In the genomic region with DNA sequence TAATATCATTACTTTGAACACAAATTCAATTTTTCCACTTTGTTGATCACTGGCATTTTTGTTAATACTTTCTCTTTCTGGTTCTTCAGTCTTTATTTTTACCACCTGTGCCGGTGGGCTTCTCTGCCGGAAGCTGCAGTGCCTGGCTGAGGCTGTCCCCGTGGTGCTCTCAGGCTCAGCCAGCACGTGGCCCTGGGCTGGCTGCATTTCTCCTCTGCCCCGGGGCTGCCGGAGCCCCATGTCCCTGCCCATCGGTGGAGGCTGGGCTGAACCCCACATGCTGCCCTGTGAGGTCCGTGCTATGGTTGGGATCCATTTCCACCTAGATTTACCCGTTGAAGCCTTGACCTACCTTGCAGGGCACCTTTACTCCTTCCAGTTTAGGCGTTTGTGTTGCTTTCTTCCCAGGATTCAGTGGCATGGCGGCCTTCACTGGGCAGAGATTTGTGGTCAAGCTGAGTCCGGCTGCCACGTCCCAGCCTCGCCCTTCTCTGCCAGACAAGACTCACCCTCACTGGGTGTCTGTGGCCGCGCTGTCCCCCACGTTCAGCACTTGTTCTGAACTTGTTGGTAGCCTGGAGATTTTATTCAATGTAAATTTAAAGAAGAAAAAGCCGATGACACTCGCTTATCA, we compare ENCODE assay signal across 25 cellular contexts. TPM values are rescaled to one million over a fixed set of nuclear protein-coding genes. Genes with fewer than 3 reads are reported as not detected.
DNase-seq lines count a peak whose midpoint lies in the region; ATAC-seq and TF ChIP-seq lines count a peak whose summit lies in the region.
"Had no signal": no experiment of that assay in that cellular context is flagged by ENCODE, and none has a peak within 500 bp of the region (broad histone marks: within the 10 kb centered on the region; RNA-seq: fewer than 3 reads in every experiment).

No MANE protein-coding gene starts in this region.

- no peak for TF ChIP-seq CTCF in WTC11 (IDR thresholded peaks at IDR 0.05)
- TF ChIP-seq CTCF in upper lobe of right lung (IDR thresholded peaks at IDR 0.05) = no peak

- intact Hi-C loops in activated CD4-positive, alpha-beta T cell treated with anti-CD3 and anti-CD28 coated beads, Interleukin-2, amount 10 ng/mL, durations not matched to agents 24 days and 14 days (cut with micrococcal nuclease) = no loop called here
- intact Hi-C loops in activated CD4-positive, alpha-beta T cell treated with anti-CD3 and anti-CD28 coated beads for 36 hours (cut with DNase I, micrococcal nuclease) = no loop called here
- intact Hi-C loops in upper lobe of right lung (cut with DNase I) = no loop called here

- no peak overlapping the region for H3K27ac Mint-ChIP-seq in activated CD4-positive, alpha-beta T cell treated with anti-CD3 and anti-CD28 coated beads, Interleukin-2, amount 10 ng/mL, durations not matched to agents 24 days and 14 days
- H3K27ac Mint-ChIP-seq in activated CD4-positive, alpha-beta T cell treated with anti-CD3 and anti-CD28 coated beads for 36 hours = no peak overlapping the region
- no peak overlapping the region for H3K27ac Mint-ChIP-seq in WTC11
- H3K27ac Mint-ChIP-seq in naive B cell = peak overlapping the region in 3 of 6 donors; percentile 26 to 47 (median 42)
- no peak overlapping the region for H3K27ac Mint-ChIP-seq in activated CD8-positive, alpha-beta memory T cell treated with anti-CD3 and anti-CD28 coated beads, Interleukin-2, amount 10 ng/mL, durations not matched to agents 7 days and 5 days
- H3K27ac Mint-ChIP-seq: activated CD8-positive, alpha-beta T cell treated with anti-CD3 and anti-CD28 coated beads for 36 hours; natural killer cell had no signal

- H3K9me3 ChIP-seq in upper lobe of right lung = no peaks in the 10 kb centered on the region
- H3K9me3 ChIP-seq: BE2C, tibial nerve had no signal

- peak; percentile 18 for DNase-seq in activated CD4-positive, alpha-beta T cell treated with anti-CD3 and anti-CD28 coated beads, Interleukin-2, amount 10 ng/mL, durations not matched to agents 24 days and 14 days
- DNase-seq in activated CD4-positive, alpha-beta T cell treated with anti-CD3 and anti-CD28 coated beads for 36 hours = no peak
- no peak for DNase-seq in WTC11 (ENCODE audit: low spot score)
- peak; percentile 41 for DNase-seq in naive B cell
- DNase-seq in upper lobe of right lung = no peak
- no peak for DNase-seq in SKM-1 treated with dmso at 0.1 percent for 144 hours (lab: John Stamatoyannopoulos, UW; ENCODE audit: unreplicated experiment)
- no peak for DNase-seq in activated CD8-positive, alpha-beta memory T cell treated with anti-CD3 and anti-CD28 coated beads, Interleukin-2, amount 10 ng/mL, durations not matched to agents 7 days and 5 days
- DNase-seq: 8988T; activated CD4-positive, CD25-positive, alpha-beta regulatory T cell; activated CD8-positive, alpha-beta T cell treated with anti-CD3 and anti-CD28 coated beads for 36 hours; activated naive CD4-positive, alpha-beta T cell; activated T-cell treated with anti-CD3 and anti-CD28 coated beads, Interleukin-2, amount 50 U/mL, for 1 hour; BE2C; Caco-2; caudate nucleus; dorsolateral prefrontal cortex; heart left ventricle; left colon; natural killer cell; NCI-H1417; NCI-H2107; Peyer's patch; T1000 had no signal

- H3K27ac ChIP-seq in upper lobe of right lung = no peak overlapping the region
- H3K27ac ChIP-seq: dorsolateral prefrontal cortex, heart left ventricle, Peyer's patch had no signal

- no peaks in the 10 kb centered on the region for H3K36me3 Mint-ChIP-seq in activated CD4-positive, alpha-beta T cell treated with anti-CD3 and anti-CD28 coated beads, Interleukin-2, amount 10 ng/mL, durations not matched to agents 24 days and 14 days (ENCODE audit: low read depth)
- peaks cover 5% of the 10 kb centered on the region for H3K36me3 Mint-ChIP-seq in activated CD4-positive, alpha-beta T cell treated with anti-CD3 and anti-CD28 coated beads for 36 hours (ENCODE audit: low read depth)
- H3K36me3 Mint-ChIP-seq in WTC11 = peaks cover 15% of the 10 kb centered on the region
- peaks cover 5 to 24% of the 10 kb centered on the region in 2 donors for H3K36me3 Mint-ChIP-seq in naive B cell
- peaks cover 5% of the 10 kb centered on the region for H3K36me3 Mint-ChIP-seq in activated CD8-positive, alpha-beta memory T cell treated with anti-CD3 and anti-CD28 coated beads, Interleukin-2, amount 10 ng/mL, durations not matched to agents 7 days and 5 days

- H3K27me3 Mint-ChIP-seq in activated CD4-positive, alpha-beta T cell treated with anti-CD3 and anti-CD28 coated beads, Interleukin-2, amount 10 ng/mL, durations not matched to agents 24 days and 14 days = peaks cover 9% of the 10 kb centered on the region
- peaks cover 12% of the 10 kb centered on the region for H3K27me3 Mint-ChIP-seq in activated CD4-positive, alpha-beta T cell treated with anti-CD3 and anti-CD28 coated beads for 36 hours
- H3K27me3 Mint-ChIP-seq in WTC11 (ENCODE audit: low read depth) (peaks cover 20% of the 10 kb centered on the region), naive B cell (no peaks in the 10 kb centered on the region)
- peaks cover 22% of the 10 kb centered on the region for H3K27me3 Mint-ChIP-seq in activated CD8-positive, alpha-beta memory T cell treated with anti-CD3 and anti-CD28 coated beads, Interleukin-2, amount 10 ng/mL, durations not matched to agents 7 days and 5 days
- H3K27me3 Mint-ChIP-seq: activated CD8-positive, alpha-beta T cell treated with anti-CD3 and anti-CD28 coated beads for 36 hours had no signal

- H3K4me1 ChIP-seq in upper lobe of right lung = peaks cover 6% of the 10 kb centered on the region
- H3K4me1 ChIP-seq: BE2C, Caco-2, Peyer's patch had no signal

- no peak for ATAC-seq in activated CD4-positive, alpha-beta T cell treated with anti-CD3 and anti-CD28 coated beads for 36 hours
- ATAC-seq in WTC11 (peak; percentile 32; the same call in 1 of the 2 replicates), naive B cell (ENCODE audit: low read depth in 2 of 2) (peak; percentile 96), upper lobe of right lung (peak; percentile 16), GM18909 (IDR thresholded peaks at IDR 0.05; ENCODE audit: poor library complexity, unreplicated experiment) (no peak)
- no peak for ATAC-seq in activated CD8-positive, alpha-beta memory T cell treated with anti-CD3 and anti-CD28 coated beads, Interleukin-2, amount 10 ng/mL, durations not matched to agents 7 days and 5 days
- ATAC-seq: activated CD8-positive, alpha-beta T cell treated with anti-CD3 and anti-CD28 coated beads for 36 hours; heart left ventricle; left colon; natural killer cell had no signal

- H3K4me3 ChIP-seq in upper lobe of right lung = no peak overlapping the region
- H3K4me3 ChIP-seq: dorsolateral prefrontal cortex, heart left ventricle, Peyer's patch, tibial nerve had no signal

- no peaks in the 10 kb centered on the region for H3K36me3 ChIP-seq in upper lobe of right lung
- H3K36me3 ChIP-seq: BE2C, heart left ventricle, Peyer's patch, tibial nerve had no signal

- H3K4me1 Mint-ChIP-seq in activated CD4-positive, alpha-beta T cell treated with anti-CD3 and anti-CD28 coated beads, Interleukin-2, amount 10 ng/mL, durations not matched to agents 24 days and 14 days = peaks cover 9% of the 10 kb centered on the region
- H3K4me1 Mint-ChIP-seq in activated CD4-positive, alpha-beta T cell treated with anti-CD3 and anti-CD28 coated beads for 36 hours = peaks cover 3% of the 10 kb centered on the region
- H3K4me1 Mint-ChIP-seq in WTC11 (no peaks in the 10 kb centered on the region), naive B cell (peaks cover 10 to 15% (median 12%) of the 10 kb centered on the region in 3 donors)
- H3K4me1 Mint-ChIP-seq in activated CD8-positive, alpha-beta memory T cell treated with anti-CD3 and anti-CD28 coated beads, Interleukin-2, amount 10 ng/mL, durations not matched to agents 7 days and 5 days = peaks cover 5% of the 10 kb centered on the region

- H3K27me3 ChIP-seq in upper lobe of right lung = peaks cover 5% of the 10 kb centered on the region
- H3K27me3 ChIP-seq: BE2C, dorsolateral prefrontal cortex, Peyer's patch, tibial nerve had no signal

- CTCF ChIA-PET in activated CD4-positive, alpha-beta T cell treated with anti-CD3 and anti-CD28 coated beads for 36 hours (lab: Charles Lee) = interaction anchor here (0.6 kb wide), 1 partner anchor 401 kb away, joined by 3 read pairs; no protein-coding TSS in a partner anchor
- CTCF ChIA-PET in WTC11 (lab: Charles Lee) = no interaction called here
- CTCF ChIA-PET in activated CD8-positive, alpha-beta memory T cell treated with anti-CD3 and anti-CD28 coated beads, Interleukin-2, amount 10 ng/mL, durations not matched to agents 7 days and 5 days (lab: Charles Lee) = no interaction called here

- POLR2A ChIA-PET in activated CD4-positive, alpha-beta T cell treated with anti-CD3 and anti-CD28 coated beads for 36 hours (lab: Charles Lee) = no interaction called here
- POLR2A ChIA-PET in WTC11 (lab: Charles Lee) = no interaction called here

- H3K4me3 Mint-ChIP-seq in activated CD4-positive, alpha-beta T cell treated with anti-CD3 and anti-CD28 coated beads, Interleukin-2, amount 10 ng/mL, durations not matched to agents 24 days and 14 days = no peak overlapping the region
- H3K4me3 Mint-ChIP-seq in activated CD4-positive, alpha-beta T cell treated with anti-CD3 and anti-CD28 coated beads for 36 hours = no peak overlapping the region
- no peak overlapping the region for H3K4me3 Mint-ChIP-seq in WTC11
- H3K4me3 Mint-ChIP-seq in naive B cell = peak overlapping the region in 4 of 8 donors; percentile 15 to 82 (median 27)
- H3K4me3 Mint-ChIP-seq in activated CD8-positive, alpha-beta memory T cell treated with anti-CD3 and anti-CD28 coated beads, Interleukin-2, amount 10 ng/mL, durations not matched to agents 7 days and 5 days = no peak overlapping the region
- H3K4me3 Mint-ChIP-seq: activated CD8-positive, alpha-beta T cell treated with anti-CD3 and anti-CD28 coated beads for 36 hours; natural killer cell had no signal

- H3K9me3 Mint-ChIP-seq in activated CD4-positive, alpha-beta T cell treated with anti-CD3 and anti-CD28 coated beads, Interleukin-2, amount 10 ng/mL, durations not matched to agents 24 days and 14 days = peaks cover 7% of the 10 kb centered on the region
- peaks cover 10% of the 10 kb centered on the region for H3K9me3 Mint-ChIP-seq in activated CD4-positive, alpha-beta T cell treated with anti-CD3 and anti-CD28 coated beads for 36 hours (ENCODE audit: low read depth)
- H3K9me3 Mint-ChIP-seq in WTC11 (peaks cover 30% of the 10 kb centered on the region), naive B cell (peaks cover 0 to 19% (median 17%) of the 10 kb centered on the region in 7 donors)
- peaks cover 17% of the 10 kb centered on the region for H3K9me3 Mint-ChIP-seq in activated CD8-positive, alpha-beta memory T cell treated with anti-CD3 and anti-CD28 coated beads, Interleukin-2, amount 10 ng/mL, durations not matched to agents 7 days and 5 days (ENCODE audit: low read depth)

RNA-seq across cellular contexts. Expression of gene TMEM18, which starts 12.8 kb away (rescaled TPM):
- 21.5 and 25.1 TPM in 2 replicates for total RNA-seq in activated CD4-positive, alpha-beta T cell treated with anti-CD3 and anti-CD28 coated beads, Interleukin-2, amount 10 ng/mL, durations not matched to agents 24 days and 14 days
- total RNA-seq in activated CD4-positive, alpha-beta T cell treated with anti-CD3 and anti-CD28 coated beads for 36 hours = 10 to 100 TPM; 27.0 to 27.1 TPM
- 23.9 to 27.4 TPM (median 24.0 TPM) in 3 replicates for total RNA-seq in WTC11 (2021)
- 10 to 100 TPM; 22.2 to 40.5 (median 25.3) TPM for polyA plus RNA-seq in naive B cell (ENCODE audit: low read depth in 6 of 6)
- total RNA-seq in upper lobe of right lung = 21.3 TPM
- total RNA-seq in activated CD8-positive, alpha-beta memory T cell treated with anti-CD3 and anti-CD28 coated beads, Interleukin-2, amount 10 ng/mL, durations not matched to agents 7 days and 5 days = 10 to 100 TPM; 22.1 to 25.6 TPM

Comparison
In these comparisons a context has a peak if more than half of its experiments do, and no peak if none do; other contexts are left out.
1. DNase-seq: peak in activated CD4-positive, alpha-beta T cell treated with anti-CD3 and anti-CD28 coated beads, Interleukin-2, amount 10 ng/mL, durations not matched to agents 24 days and 14 days (single experiment) and naive B cell (single experiment); none in activated CD4-positive, alpha-beta T cell treated with anti-CD3 and anti-CD28 coated beads for 36 hours (single experiment), WTC11 (single experiment), upper lobe of right lung (single experiment), SKM-1 treated with dmso at 0.1 percent for 144 hours (single experiment) and activated CD8-positive, alpha-beta memory T cell treated with anti-CD3 and anti-CD28 coated beads, Interleukin-2, amount 10 ng/mL, durations not matched to agents 7 days and 5 days (single experiment).
2. ATAC-seq: peak in WTC11 (single experiment), naive B cell (2 of 2) and upper lobe of right lung (single experiment); none in activated CD4-positive, alpha-beta T cell treated with anti-CD3 and anti-CD28 coated beads for 36 hours (single experiment), GM18909 (single experiment) and activated CD8-positive, alpha-beta memory T cell treated with anti-CD3 and anti-CD28 coated beads, Interleukin-2, amount 10 ng/mL, durations not matched to agents 7 days and 5 days (single experiment).